In genomic region chr18:24118750-24119577, GRCh38 we compare ENCODE assay signal across 1 cellular context.
TF ChIP-seq lines count a peak whose summit lies in the region.

No MANE protein-coding gene starts in this region.

TF ChIP-seq in H1, 55 proteins besides CTCF, POLR2A, EP300 and RAD21 (continued from another document):
- no peak for TF ChIP-seq CHD7 (IDR thresholded peaks at IDR 0.05; ENCODE audit: insufficient replicate concordance, low read length)
